9 cellular contexts compared by ENCODE assay signal in the genomic region with DNA sequence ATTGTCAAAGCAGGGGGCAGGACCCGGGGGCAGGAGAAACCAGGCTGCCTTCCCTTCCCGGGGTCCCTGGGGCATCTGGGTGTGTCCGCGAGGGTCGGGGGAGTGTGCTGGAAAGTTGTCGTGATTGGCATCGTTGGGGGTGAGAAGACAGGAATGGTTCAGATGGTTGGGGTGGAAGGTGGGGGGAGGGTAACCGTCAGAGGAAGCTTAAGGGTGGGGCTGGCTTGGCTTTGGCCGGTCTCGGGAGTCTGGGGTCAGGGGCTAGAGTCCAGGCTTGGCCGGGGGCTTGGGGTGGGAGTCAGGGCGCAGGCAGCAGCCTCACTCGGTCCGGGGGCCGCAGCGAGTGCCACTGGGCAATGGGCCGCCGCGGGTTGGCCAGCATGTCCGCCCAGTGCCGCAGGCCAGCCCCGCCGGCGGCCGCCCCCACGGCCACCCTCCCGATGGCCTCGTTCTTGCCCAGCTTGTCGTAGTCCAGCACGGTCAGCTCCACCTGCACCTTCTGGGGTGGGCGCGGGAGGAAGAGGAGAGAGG. TPM values are rescaled to one million over a fixed set of nuclear protein-coding genes. Genes with fewer than 3 reads are reported as not detected.
DNase-seq lines count a peak whose midpoint lies in the region; ATAC-seq and TF ChIP-seq lines count a peak whose summit lies in the region.
"Had no signal": no experiment of that assay in that cellular context is flagged by ENCODE, and none has a peak within 500 bp of the region (broad histone marks: within the 10 kb centered on the region; RNA-seq: fewer than 3 reads in every experiment).

No MANE protein-coding gene starts in this region.

- ATAC-seq in WTC11 (no peak), foreskin keratinocyte (no peak), HG02884 (IDR thresholded peaks at IDR 0.05; ENCODE audit: unreplicated experiment) (no peak)

- H3K9me3 Mint-ChIP-seq in WTC11, result no peaks in the 10 kb centered on the region
- H3K9me3 Mint-ChIP-seq in progenitor cell of endocrine pancreas (ENCODE audit: low read depth), result no peaks in the 10 kb centered on the region

- H3K27me3 ChIP-seq in foreskin keratinocyte, result no peaks in the 10 kb centered on the region

- H3K4me1 ChIP-seq in ES-I3 (ENCODE audit: insufficient read depth, low read length) (peaks cover 6% of the 10 kb centered on the region), foreskin keratinocyte (no peaks in the 10 kb centered on the region)

- H3K36me3 ChIP-seq in ES-I3 (ENCODE audit: insufficient read depth, low read length), result no peaks in the 10 kb centered on the region

- H3K27ac ChIP-seq in foreskin keratinocyte, result peak overlapping the region; percentile 71

- POLR2A ChIA-PET in WTC11 (lab: Charles Lee), result interaction anchor here (1.4 kb wide), 1 partner anchor 86 kb away, joined by 7 read pairs; the partner anchor contains the start of gene PPP6R1

- CTCF ChIA-PET in WTC11 (lab: Charles Lee), result interaction anchor here (1.0 to 3.6 kb wide), 5 partner anchors 13 to 331 kb away, joined by 3 to 23 read pairs (median 13); no protein-coding TSS in a partner anchor

- TF ChIP-seq CTCF in WTC11 (IDR thresholded peaks at IDR 0.05) (no peak), foreskin keratinocyte (conservative IDR thresholded peaks at IDR 0.05) (no peak), progenitor cell of endocrine pancreas (IDR thresholded peaks at IDR 0.05; ENCODE audit: unreplicated experiment) (no peak)

- H3K9me3 ChIP-seq in ES-I3 (ENCODE audit: control insufficient read depth, insufficient read depth, low read length), result no peaks in the 10 kb centered on the region

- H3K36me3 Mint-ChIP-seq in WTC11 (no peaks in the 10 kb centered on the region), progenitor cell of endocrine pancreas (ENCODE audit: insufficient read depth) (no peaks in the 10 kb centered on the region)

- H3K27me3 Mint-ChIP-seq in WTC11 (ENCODE audit: low read depth) (peaks cover 94% of the 10 kb centered on the region), progenitor cell of endocrine pancreas (peaks cover 90% of the 10 kb centered on the region)

- peak overlapping the region; percentile 80 for H3K4me3 Mint-ChIP-seq in WTC11
- peak overlapping the region; percentile 62 for H3K4me3 Mint-ChIP-seq in progenitor cell of endocrine pancreas (ENCODE audit: low read depth)

- H3K27ac Mint-ChIP-seq in WTC11, result no peak overlapping the region
- H3K27ac Mint-ChIP-seq in progenitor cell of endocrine pancreas, result no peak overlapping the region

- H3K9ac ChIP-seq in ES-I3 (ENCODE audit: low read depth, low read length), result peak overlapping the region; percentile 80

- H3K4me1 Mint-ChIP-seq in WTC11 (peaks cover 24% of the 10 kb centered on the region), progenitor cell of endocrine pancreas (ENCODE audit: low read depth) (peaks cover 3% of the 10 kb centered on the region)

- no peak for DNase-seq in WTC11 (ENCODE audit: low spot score)
- no peak for DNase-seq in foreskin keratinocyte
- DNase-seq in progenitor cell of endocrine pancreas (ENCODE audit: low spot score, unreplicated experiment), result no peak
- no peak for DNase-seq in D341Med (ENCODE audit: low spot score)
- DNase-seq in middle frontal gyrus (ENCODE audit: extremely low spot score, low spot score), result no peak
- no peak for DNase-seq in HUDEP-2 (lab: John Stamatoyannopoulos, UW; ENCODE audit: unreplicated experiment in 76 of 76)

TF ChIP-seq in WTC11, 78 proteins besides CTCF, POLR2A, EP300 and RAD21:
- TF ChIP-seq ZNF423 (CRISPR knock-in tag; IDR thresholded peaks at IDR 0.05) (no peak), IRF2 (CRISPR knock-in tag; IDR thresholded peaks at IDR 0.05; ENCODE audit: borderline replicate concordance, low read depth) (no peak), SMAD4 (CRISPR knock-in tag; IDR thresholded peaks at IDR 0.05) (no peak), ESRRA (CRISPR knock-in tag; IDR thresholded peaks at IDR 0.05; ENCODE audit: borderline replicate concordance) (no peak), AR (CRISPR knock-in tag; IDR thresholded peaks at IDR 0.05) (no peak)
- TF ChIP-seq, protein P1, sequence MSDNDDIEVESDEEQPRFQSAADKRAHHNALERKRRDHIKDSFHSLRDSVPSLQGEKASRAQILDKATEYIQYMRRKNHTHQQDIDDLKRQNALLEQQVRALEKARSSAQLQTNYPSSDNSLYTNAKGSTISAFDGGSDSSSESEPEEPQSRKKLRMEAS (CRISPR knock-in tag; IDR thresholded peaks at IDR 0.05), result no peak

RNA-seq across cellular contexts. Expression of gene DNAAF3, which starts 6.8 kb away (rescaled TPM):
- total RNA-seq in WTC11 (2021) (4.0 to 5.9 TPM (median 5.6 TPM) in 3 replicates), foreskin keratinocyte (7.3 and 9.1 TPM in 2 replicates), progenitor cell of endocrine pancreas (14.9 and 18.4 TPM in 2 replicates)
- polyA plus RNA-seq in foreskin keratinocyte, result 10.2 and 11.4 TPM in 2 replicates

RNA-seq across cellular contexts. Expression of gene SYT5, which starts 6.8 kb away (rescaled TPM):
- total RNA-seq in WTC11 (2021) (0.77 to 2.5 TPM (median 1.1 TPM) in 3 replicates), foreskin keratinocyte (0.32 and 0.34 TPM in 2 replicates), progenitor cell of endocrine pancreas (4.3 and 4.8 TPM in 2 replicates)
- 0.13 and 0.24 TPM in 2 replicates for polyA plus RNA-seq in foreskin keratinocyte

RNA-seq across cellular contexts. Expression of gene TNNI3, which starts 15.7 kb away (rescaled TPM):
- total RNA-seq in WTC11 (2021) (15.0 to 36.7 TPM (median 34.0 TPM) in 3 replicates), foreskin keratinocyte (5.3 and 5.4 TPM in 2 replicates), progenitor cell of endocrine pancreas (5.5 and 6.0 TPM in 2 replicates)
- polyA plus RNA-seq in foreskin keratinocyte, result 8.9 and 9.1 TPM in 2 replicates
- total RNA-seq: dermis microvascular lymphatic vessel endothelial cell had no signal

RNA-seq across cellular contexts. Expression of gene TNNT1, which starts 24.2 kb away (rescaled TPM):
- 50.6 to 127 TPM (median 108 TPM) in 3 replicates for total RNA-seq in WTC11 (2021)
- total RNA-seq in foreskin keratinocyte, result 134 and 199 TPM in 2 replicates
- polyA plus RNA-seq in foreskin keratinocyte, result 157 and 208 TPM in 2 replicates
- 4.6 and 5.5 TPM in 2 replicates for total RNA-seq in progenitor cell of endocrine pancreas

RNA-seq across cellular contexts. Expression of gene PTPRH, which starts 36.0 kb away (rescaled TPM):
- total RNA-seq in WTC11 (2021), result 0.41 to 0.63 TPM (median 0.44 TPM) in 3 replicates
- 0.11 and 0.17 TPM in 2 replicates for total RNA-seq in foreskin keratinocyte
- 0.04 and 0.06 TPM in 2 replicates for polyA plus RNA-seq in foreskin keratinocyte
- 0.43 and 1.6 TPM in 2 replicates for total RNA-seq in progenitor cell of endocrine pancreas
